ENCODE assay signal across 8 cellular contexts in the genomic region with DNA sequence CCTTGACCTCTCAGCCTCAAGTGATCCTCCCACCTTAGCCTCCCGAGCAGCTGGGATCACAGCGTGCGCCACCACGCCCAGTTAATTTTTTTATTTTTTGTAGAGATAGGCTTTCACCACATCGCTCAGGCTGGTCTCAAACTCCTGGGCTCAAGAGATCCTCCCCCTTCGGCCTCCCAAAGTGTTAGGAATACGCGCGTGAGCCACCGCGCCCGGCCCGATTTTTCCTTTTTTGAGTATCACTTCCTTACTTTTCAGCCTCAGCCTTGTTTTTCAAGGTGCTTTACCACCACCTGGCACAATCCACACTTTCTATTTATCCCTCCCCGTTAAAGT. TPM values are rescaled to one million over a fixed set of nuclear protein-coding genes. Genes with fewer than 3 reads are reported as not detected.
A peak's percentile ranks its signal among the peaks of the same experiment; 100 is the strongest.
DNase-seq lines count a peak whose midpoint lies in the region; ATAC-seq, FAIRE-seq and TF ChIP-seq lines count a peak whose summit lies in the region.

No MANE protein-coding gene starts in this region.

- intact Hi-C loops in activated CD4-positive, alpha-beta T cell treated with anti-CD3 and anti-CD28 coated beads for 36 hours (cut with DNase I, micrococcal nuclease) = no loop called here
- intact Hi-C loops in kidney (cut with DNase I) = no loop called here
- intact Hi-C loops in testis (cut with DNase I; ENCODE audit: low total_unique reads) = no loop called here

- H3K4me1 ChIP-seq in kidney (ENCODE audit: control insufficient read depth in 1 of 2, insufficient read depth in 1 of 2, low read depth in 1 of 2, low read length in 2 of 2) = peaks cover 0 to 7% of the 10 kb centered on the region in 2 donors
- no peaks in the 10 kb centered on the region for H3K4me1 ChIP-seq in testis

- no peak overlapping the region for H3K27ac ChIP-seq in kidney (ENCODE audit: low read depth in 2 of 2, low read length in 2 of 2)
- H3K27ac ChIP-seq in testis = peak overlapping the region; percentile 60 to 71

- H3K4me3 ChIP-seq in kidney (ENCODE audit: low read length in 2 of 2) (peak overlapping the region; percentile 52 to 66), testis (peak overlapping the region; percentile 64 to 73)

- H3K9ac ChIP-seq in kidney (ENCODE audit: low read length in 2 of 2) = no peak overlapping the region

- H3K36me3 ChIP-seq in kidney (ENCODE audit: control insufficient read depth in 1 of 2, insufficient read depth in 2 of 2, low read length in 2 of 2) (no peaks in the 10 kb centered on the region), testis (ENCODE audit: low read depth, missing control alignments) (no peaks in the 10 kb centered on the region)

- peaks cover 30% of the 10 kb centered on the region for H3K36me3 Mint-ChIP-seq in activated CD4-positive, alpha-beta T cell treated with anti-CD3 and anti-CD28 coated beads for 36 hours (ENCODE audit: low read depth)
- H3K36me3 Mint-ChIP-seq in activated naive CD8-positive, alpha-beta T cell = peaks cover 11% of the 10 kb centered on the region

- H3K9me3 ChIP-seq in kidney (ENCODE audit: control insufficient read depth in 1 of 2, low read length in 2 of 2) (no peaks in the 10 kb centered on the region), testis (no peaks in the 10 kb centered on the region)

- H3K9me3 Mint-ChIP-seq in activated CD4-positive, alpha-beta T cell treated with anti-CD3 and anti-CD28 coated beads for 36 hours (ENCODE audit: low read depth) = no peaks in the 10 kb centered on the region
- no peaks in the 10 kb centered on the region for H3K9me3 Mint-ChIP-seq in activated naive CD8-positive, alpha-beta T cell (ENCODE audit: low read depth)

- H3K27me3 ChIP-seq in testis = no peaks in the 10 kb centered on the region

- peaks cover 36% of the 10 kb centered on the region for H3K4me1 Mint-ChIP-seq in activated CD4-positive, alpha-beta T cell treated with anti-CD3 and anti-CD28 coated beads for 36 hours
- peaks cover 33% of the 10 kb centered on the region for H3K4me1 Mint-ChIP-seq in activated naive CD8-positive, alpha-beta T cell (ENCODE audit: low read depth)

- H3K4me3 Mint-ChIP-seq in activated CD4-positive, alpha-beta T cell treated with anti-CD3 and anti-CD28 coated beads for 36 hours = peak overlapping the region; percentile 84
- peak overlapping the region; percentile 86 for H3K4me3 Mint-ChIP-seq in activated naive CD8-positive, alpha-beta T cell

- peaks cover 5% of the 10 kb centered on the region for H3K27me3 Mint-ChIP-seq in activated CD4-positive, alpha-beta T cell treated with anti-CD3 and anti-CD28 coated beads for 36 hours
- H3K27me3 Mint-ChIP-seq in activated naive CD8-positive, alpha-beta T cell = no peaks in the 10 kb centered on the region

- no peak for TF ChIP-seq POLR2A in testis (IDR thresholded peaks at IDR 0.05)

- peak; percentile 19 for DNase-seq in activated CD4-positive, alpha-beta T cell treated with anti-CD3 and anti-CD28 coated beads for 36 hours
- no peak for DNase-seq in activated CD4-positive, alpha-beta T cell treated with anti-CD3 and anti-CD28 coated beads for 4 hours
- no peak for DNase-seq in kidney
- DNase-seq in testis = peak; percentile 26
- DNase-seq in amniotic stem cell (lab: John Stamatoyannopoulos, UW) = no peak
- DNase-seq in NOMO-1 (lab: John Stamatoyannopoulos, UW; ENCODE audit: unreplicated experiment in 2 of 2) = no peak

- peak overlapping the region; percentile 88 for H3K27ac Mint-ChIP-seq in activated CD4-positive, alpha-beta T cell treated with anti-CD3 and anti-CD28 coated beads for 36 hours
- peak overlapping the region; percentile 87 for H3K27ac Mint-ChIP-seq in activated naive CD8-positive, alpha-beta T cell

- TF ChIP-seq CTCF in kidney (IDR thresholded peaks at IDR 0.05; ENCODE audit: borderline replicate concordance, extremely low read depth, insufficient read depth) (no peak), testis (IDR thresholded peaks at IDR 0.05) (no peak)

- WGBS in testis, 2 donors = 24 to 27% methylated on average over 14 of the region's 14 CpGs

- FAIRE-seq in kidney (lab: Jason Lieb, UNC) = no peak

- POLR2A ChIA-PET in activated CD4-positive, alpha-beta T cell treated with anti-CD3 and anti-CD28 coated beads for 36 hours (lab: Charles Lee) = no interaction called here

- CTCF ChIA-PET in activated CD4-positive, alpha-beta T cell treated with anti-CD3 and anti-CD28 coated beads for 36 hours (lab: Charles Lee) = interaction anchor here (0.8 kb wide), 1 partner anchor 68 kb away, joined by 3 read pairs; no protein-coding TSS in a partner anchor

- no peak for ATAC-seq in activated CD4-positive, alpha-beta T cell treated with anti-CD3 and anti-CD28 coated beads for 36 hours
- no peak for ATAC-seq in GM21619 (IDR thresholded peaks at IDR 0.05; ENCODE audit: unreplicated experiment)

RNA-seq across cellular contexts. Expression of a gene that starts 0.8 kb away (rescaled TPM):
- total RNA-seq in activated CD4-positive, alpha-beta T cell treated with anti-CD3 and anti-CD28 coated beads for 36 hours = 10 to 100 TPM; 19.6 to 20.9 TPM
- total RNA-seq in kidney (6.7 TPM), testis (1 to 10 TPM; 6.1 to 9.5 TPM)
- polyA plus RNA-seq in kidney (ENCODE audit: insufficient read depth, low read depth, low replicate concordance) (2.0 TPM), testis (ENCODE audit: insufficient read depth, low read depth, low replicate concordance) (4.6 TPM)

RNA-seq across cellular contexts. Expression of a gene that starts 54.2 kb away (rescaled TPM):
- total RNA-seq in activated CD4-positive, alpha-beta T cell treated with anti-CD3 and anti-CD28 coated beads for 36 hours = 100 to 1,000 TPM; 152 to 164 TPM
- 101 TPM for total RNA-seq in kidney
- 420 TPM for polyA plus RNA-seq in kidney (ENCODE audit: insufficient read depth, low read depth, low replicate concordance)
- total RNA-seq in testis = 100 to 1,000 TPM; 153 to 200 TPM
- 174 TPM for polyA plus RNA-seq in testis (ENCODE audit: insufficient read depth, low read depth, low replicate concordance)

Comparison
In these comparisons a context has a peak if more than half of its experiments do, and no peak if none do; other contexts are left out.
1. DNase-seq: peak in activated CD4-positive, alpha-beta T cell treated with anti-CD3 and anti-CD28 coated beads for 36 hours (single experiment) and testis (single experiment); none in activated CD4-positive, alpha-beta T cell treated with anti-CD3 and anti-CD28 coated beads for 4 hours (0 of 2), kidney (single experiment), amniotic stem cell (single experiment) and NOMO-1 (0 of 2).
2. H3K27ac ChIP-seq: peak in testis (2 of 2); none in kidney (0 of 2).